In genomic region chr1:9822897-9823692, GRCh38 we compare ENCODE assay signal across 8 cellular contexts. TPM values are rescaled to one million over a fixed set of nuclear protein-coding genes. Genes with fewer than 3 reads are reported as not detected.
DNase-seq lines count a peak whose midpoint lies in the region; ATAC-seq and TF ChIP-seq lines count a peak whose summit lies in the region.

No MANE protein-coding gene starts in this region.

- TF ChIP-seq CTCF in WTC11 (IDR thresholded peaks at IDR 0.05) (no peak), transverse colon (IDR thresholded peaks at IDR 0.05) (no peak)

- CTCF ChIA-PET in WTC11 (lab: Charles Lee): no interaction called here

- H3K4me1 ChIP-seq in endocrine pancreas (ENCODE audit: control insufficient read depth, insufficient read depth, low read length): peaks cover 9% of the 10 kb centered on the region
- H3K4me1 ChIP-seq in muscle layer of colon (ENCODE audit: insufficient read depth, low read length): peaks cover 30% of the 10 kb centered on the region
- H3K4me1 ChIP-seq in transverse colon: peaks cover 15 to 50% (median 32%) of the 10 kb centered on the region in 4 donors

- H3K4me1 Mint-ChIP-seq in WTC11: peaks cover 49% of the 10 kb centered on the region

- DNase-seq in WTC11 (ENCODE audit: low spot score) (peak; percentile 33), transverse colon (peak; percentile 35), mucosa of gallbladder (ENCODE audit: low spot score) (no peak)

- H3K4me3 ChIP-seq in GM08714 (ENCODE audit: low read length): peak overlapping the region; percentile 79
- H3K4me3 ChIP-seq in endocrine pancreas (ENCODE audit: control insufficient read depth, insufficient read depth, low read length): peak overlapping the region; percentile 86
- peak overlapping the region; percentile 81 for H3K4me3 ChIP-seq in muscle layer of colon (ENCODE audit: low read depth in 1 of 2, low read length in 2 of 2)
- H3K4me3 ChIP-seq in transverse colon: peak overlapping the region; percentile 70 to 95 (median 82)

- H3K9me3 Mint-ChIP-seq in WTC11: no peaks in the 10 kb centered on the region

- POLR2A ChIA-PET in WTC11 (lab: Charles Lee): no interaction called here

- H3K27me3 Mint-ChIP-seq in WTC11 (ENCODE audit: low read depth): peaks cover 35% of the 10 kb centered on the region

- in situ Hi-C loops in transverse colon (cut with MboI; ENCODE audit: low pct_ligation_motif_present in 1 of 4, low pct_unique_long_range_greater_than_20kb in 1 of 4, low sequenced_read_pairs in 3 of 4): no loop called here

- H3K36me3 Mint-ChIP-seq in WTC11: no peaks in the 10 kb centered on the region

- peak overlapping the region; percentile 68; the same call in 1 of the 2 replicates for H3K27ac Mint-ChIP-seq in WTC11

- no peaks in the 10 kb centered on the region for H3K9me3 ChIP-seq in endocrine pancreas (ENCODE audit: control insufficient read depth, low read length)
- H3K9me3 ChIP-seq in muscle layer of colon (ENCODE audit: low read length): no peaks in the 10 kb centered on the region
- no peaks in the 10 kb centered on the region for H3K9me3 ChIP-seq in transverse colon

- TF ChIP-seq POLR2A in transverse colon (IDR thresholded peaks at IDR 0.05): no peak

- intact Hi-C loops in transverse colon (cut with DNase I; ENCODE audit: low total_unique reads): no loop called here

- H3K9ac ChIP-seq in endocrine pancreas (ENCODE audit: control insufficient read depth, insufficient read depth, low read length) (peak overlapping the region; percentile 65), muscle layer of colon (ENCODE audit: low read length) (peak overlapping the region; percentile 16)

- H3K27ac ChIP-seq in muscle layer of colon (ENCODE audit: low read depth, low read length) (peak overlapping the region; percentile 56), transverse colon (peak overlapping the region; percentile 93 to 96 (median 94))

- no peaks in the 10 kb centered on the region for H3K27me3 ChIP-seq in endocrine pancreas (ENCODE audit: control insufficient read depth, insufficient read depth, low read length)
- no peaks in the 10 kb centered on the region for H3K27me3 ChIP-seq in muscle layer of colon (ENCODE audit: control insufficient read depth in 1 of 2, insufficient read depth in 2 of 2, low read length in 2 of 2)
- no peaks in the 10 kb centered on the region for H3K27me3 ChIP-seq in transverse colon

- ATAC-seq in HG03521 (IDR thresholded peaks at IDR 0.05; ENCODE audit: unreplicated experiment) (peak; percentile 15), WTC11 (no peak), GM21515 (IDR thresholded peaks at IDR 0.05; ENCODE audit: unreplicated experiment) (no peak)

- 2% methylated on average over 19 of the region's 71 CpGs; no CpG with 5 or more reads in 1 of the 2 donors for WGBS in transverse colon (ENCODE audit: low coverage in 1 of 2), 2 donors

- TF ChIP-seq EP300 in transverse colon (IDR thresholded peaks at IDR 0.05; ENCODE audit: low read depth): no peak

- H3K36me3 ChIP-seq in endocrine pancreas (ENCODE audit: control insufficient read depth, insufficient read depth, low read length) (no peaks in the 10 kb centered on the region), muscle layer of colon (ENCODE audit: insufficient read depth, low read length) (no peaks in the 10 kb centered on the region), transverse colon (no peaks in the 10 kb centered on the region)

- H3K4me3 Mint-ChIP-seq in WTC11: peak overlapping the region; percentile 94

TF ChIP-seq in WTC11, 78 proteins besides CTCF, POLR2A, EP300 and RAD21 (continues in another document):
- 0 out of 2 replicates have a peak, but pooled peaks have one; percentile 19 for TF ChIP-seq ZNF423 (CRISPR knock-in tag; IDR thresholded peaks at IDR 0.05)
- TF ChIP-seq, protein P1, sequence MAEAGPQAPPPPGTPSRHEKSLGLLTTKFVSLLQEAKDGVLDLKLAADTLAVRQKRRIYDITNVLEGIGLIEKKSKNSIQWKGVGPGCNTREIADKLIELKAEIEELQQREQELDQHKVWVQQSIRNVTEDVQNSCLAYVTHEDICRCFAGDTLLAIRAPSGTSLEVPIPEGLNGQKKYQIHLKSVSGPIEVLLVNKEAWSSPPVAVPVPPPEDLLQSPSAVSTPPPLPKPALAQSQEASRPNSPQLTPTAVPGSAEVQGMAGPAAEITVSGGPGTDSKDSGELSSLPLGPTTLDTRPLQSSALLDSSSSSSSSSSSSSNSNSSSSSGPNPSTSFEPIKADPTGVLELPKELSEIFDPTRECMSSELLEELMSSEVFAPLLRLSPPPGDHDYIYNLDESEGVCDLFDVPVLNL (CRISPR knock-in tag; IDR thresholded peaks at IDR 0.05; ENCODE audit: borderline replicate concordance, low read depth): 0 out of 2 replicates have a peak, but pooled peaks have one; percentile 17
- TF ChIP-seq ZNF425 (CRISPR knock-in tag; conservative IDR thresholded peaks at IDR 0.05): no peak
- peak; percentile 24; the same call in 1 of the 2 replicates for TF ChIP-seq FOXP1 (CRISPR knock-in tag; IDR thresholded peaks at IDR 0.05; ENCODE audit: borderline replicate concordance)
- TF ChIP-seq JAZF1 (CRISPR knock-in tag; IDR thresholded peaks at IDR 0.05): no peak
- TF ChIP-seq, protein P2, sequence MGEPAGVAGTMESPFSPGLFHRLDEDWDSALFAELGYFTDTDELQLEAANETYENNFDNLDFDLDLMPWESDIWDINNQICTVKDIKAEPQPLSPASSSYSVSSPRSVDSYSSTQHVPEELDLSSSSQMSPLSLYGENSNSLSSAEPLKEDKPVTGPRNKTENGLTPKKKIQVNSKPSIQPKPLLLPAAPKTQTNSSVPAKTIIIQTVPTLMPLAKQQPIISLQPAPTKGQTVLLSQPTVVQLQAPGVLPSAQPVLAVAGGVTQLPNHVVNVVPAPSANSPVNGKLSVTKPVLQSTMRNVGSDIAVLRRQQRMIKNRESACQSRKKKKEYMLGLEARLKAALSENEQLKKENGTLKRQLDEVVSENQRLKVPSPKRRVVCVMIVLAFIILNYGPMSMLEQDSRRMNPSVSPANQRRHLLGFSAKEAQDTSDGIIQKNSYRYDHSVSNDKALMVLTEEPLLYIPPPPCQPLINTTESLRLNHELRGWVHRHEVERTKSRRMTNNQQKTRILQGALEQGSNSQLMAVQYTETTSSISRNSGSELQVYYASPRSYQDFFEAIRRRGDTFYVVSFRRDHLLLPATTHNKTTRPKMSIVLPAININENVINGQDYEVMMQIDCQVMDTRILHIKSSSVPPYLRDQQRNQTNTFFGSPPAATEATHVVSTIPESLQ (CRISPR knock-in tag; IDR thresholded peaks at IDR 0.05): no peak
- TF ChIP-seq ZNF317 (CRISPR knock-in tag; IDR thresholded peaks at IDR 0.05; ENCODE audit: borderline replicate concordance, low read depth): no peak
- peak; percentile 39; the same call in 1 of the 2 replicates for TF ChIP-seq IRF1 (CRISPR knock-in tag; IDR thresholded peaks at IDR 0.05)
- TF ChIP-seq MLX (CRISPR knock-in tag; IDR thresholded peaks at IDR 0.05): no peak
- TF ChIP-seq, protein P3, sequence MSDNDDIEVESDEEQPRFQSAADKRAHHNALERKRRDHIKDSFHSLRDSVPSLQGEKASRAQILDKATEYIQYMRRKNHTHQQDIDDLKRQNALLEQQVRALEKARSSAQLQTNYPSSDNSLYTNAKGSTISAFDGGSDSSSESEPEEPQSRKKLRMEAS (CRISPR knock-in tag; IDR thresholded peaks at IDR 0.05): 0 out of 2 replicates have a peak, but pooled peaks have one; percentile 45
- TF ChIP-seq, protein P4, sequence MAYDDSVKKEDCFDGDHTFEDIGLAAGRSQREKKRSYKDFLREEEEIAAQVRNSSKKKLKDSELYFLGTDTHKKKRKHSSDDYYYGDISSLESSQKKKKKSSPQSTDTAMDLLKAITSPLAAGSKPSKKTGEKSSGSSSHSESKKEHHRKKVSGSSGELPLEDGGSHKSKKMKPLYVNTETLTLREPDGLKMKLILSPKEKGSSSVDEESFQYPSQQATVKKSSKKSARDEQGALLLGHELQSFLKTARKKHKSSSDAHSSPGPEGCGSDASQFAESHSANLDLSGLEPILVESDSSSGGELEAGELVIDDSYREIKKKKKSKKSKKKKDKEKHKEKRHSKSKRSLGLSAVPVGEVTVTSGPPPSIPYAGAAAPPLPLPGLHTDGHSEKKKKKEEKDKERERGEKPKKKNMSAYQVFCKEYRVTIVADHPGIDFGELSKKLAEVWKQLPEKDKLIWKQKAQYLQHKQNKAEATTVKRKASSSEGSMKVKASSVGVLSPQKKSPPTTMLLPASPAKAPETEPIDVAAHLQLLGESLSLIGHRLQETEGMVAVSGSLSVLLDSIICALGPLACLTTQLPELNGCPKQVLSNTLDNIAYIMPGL (CRISPR knock-in tag; IDR thresholded peaks at IDR 0.05): peak; percentile 75; the same call in 1 of the 2 replicates

RNA-seq across cellular contexts. Expression of gene CLSTN1, which starts 0.7 kb away (rescaled TPM):
- total RNA-seq in WTC11 (2021) (119 to 128 TPM (median 124 TPM) in 3 replicates), transverse colon (100 to 1,000 TPM; 118 to 191 (median 143) TPM), mucosa of gallbladder (287 TPM)
